ENCODE assay signal across 1 cellular context in genomic region chr16:29663020-29663828, GRCh38.
TF ChIP-seq lines count a peak whose summit lies in the region.

Gene SPN, plus strand, starts transcription at chr16:29663247. Its CDS starts 482 bp downstream, at chr16:29663729.

TF ChIP-seq in GM23338, 12 proteins besides CTCF, POLR2A, EP300 and RAD21 (continued from another document):
- TF ChIP-seq, protein P1, sequence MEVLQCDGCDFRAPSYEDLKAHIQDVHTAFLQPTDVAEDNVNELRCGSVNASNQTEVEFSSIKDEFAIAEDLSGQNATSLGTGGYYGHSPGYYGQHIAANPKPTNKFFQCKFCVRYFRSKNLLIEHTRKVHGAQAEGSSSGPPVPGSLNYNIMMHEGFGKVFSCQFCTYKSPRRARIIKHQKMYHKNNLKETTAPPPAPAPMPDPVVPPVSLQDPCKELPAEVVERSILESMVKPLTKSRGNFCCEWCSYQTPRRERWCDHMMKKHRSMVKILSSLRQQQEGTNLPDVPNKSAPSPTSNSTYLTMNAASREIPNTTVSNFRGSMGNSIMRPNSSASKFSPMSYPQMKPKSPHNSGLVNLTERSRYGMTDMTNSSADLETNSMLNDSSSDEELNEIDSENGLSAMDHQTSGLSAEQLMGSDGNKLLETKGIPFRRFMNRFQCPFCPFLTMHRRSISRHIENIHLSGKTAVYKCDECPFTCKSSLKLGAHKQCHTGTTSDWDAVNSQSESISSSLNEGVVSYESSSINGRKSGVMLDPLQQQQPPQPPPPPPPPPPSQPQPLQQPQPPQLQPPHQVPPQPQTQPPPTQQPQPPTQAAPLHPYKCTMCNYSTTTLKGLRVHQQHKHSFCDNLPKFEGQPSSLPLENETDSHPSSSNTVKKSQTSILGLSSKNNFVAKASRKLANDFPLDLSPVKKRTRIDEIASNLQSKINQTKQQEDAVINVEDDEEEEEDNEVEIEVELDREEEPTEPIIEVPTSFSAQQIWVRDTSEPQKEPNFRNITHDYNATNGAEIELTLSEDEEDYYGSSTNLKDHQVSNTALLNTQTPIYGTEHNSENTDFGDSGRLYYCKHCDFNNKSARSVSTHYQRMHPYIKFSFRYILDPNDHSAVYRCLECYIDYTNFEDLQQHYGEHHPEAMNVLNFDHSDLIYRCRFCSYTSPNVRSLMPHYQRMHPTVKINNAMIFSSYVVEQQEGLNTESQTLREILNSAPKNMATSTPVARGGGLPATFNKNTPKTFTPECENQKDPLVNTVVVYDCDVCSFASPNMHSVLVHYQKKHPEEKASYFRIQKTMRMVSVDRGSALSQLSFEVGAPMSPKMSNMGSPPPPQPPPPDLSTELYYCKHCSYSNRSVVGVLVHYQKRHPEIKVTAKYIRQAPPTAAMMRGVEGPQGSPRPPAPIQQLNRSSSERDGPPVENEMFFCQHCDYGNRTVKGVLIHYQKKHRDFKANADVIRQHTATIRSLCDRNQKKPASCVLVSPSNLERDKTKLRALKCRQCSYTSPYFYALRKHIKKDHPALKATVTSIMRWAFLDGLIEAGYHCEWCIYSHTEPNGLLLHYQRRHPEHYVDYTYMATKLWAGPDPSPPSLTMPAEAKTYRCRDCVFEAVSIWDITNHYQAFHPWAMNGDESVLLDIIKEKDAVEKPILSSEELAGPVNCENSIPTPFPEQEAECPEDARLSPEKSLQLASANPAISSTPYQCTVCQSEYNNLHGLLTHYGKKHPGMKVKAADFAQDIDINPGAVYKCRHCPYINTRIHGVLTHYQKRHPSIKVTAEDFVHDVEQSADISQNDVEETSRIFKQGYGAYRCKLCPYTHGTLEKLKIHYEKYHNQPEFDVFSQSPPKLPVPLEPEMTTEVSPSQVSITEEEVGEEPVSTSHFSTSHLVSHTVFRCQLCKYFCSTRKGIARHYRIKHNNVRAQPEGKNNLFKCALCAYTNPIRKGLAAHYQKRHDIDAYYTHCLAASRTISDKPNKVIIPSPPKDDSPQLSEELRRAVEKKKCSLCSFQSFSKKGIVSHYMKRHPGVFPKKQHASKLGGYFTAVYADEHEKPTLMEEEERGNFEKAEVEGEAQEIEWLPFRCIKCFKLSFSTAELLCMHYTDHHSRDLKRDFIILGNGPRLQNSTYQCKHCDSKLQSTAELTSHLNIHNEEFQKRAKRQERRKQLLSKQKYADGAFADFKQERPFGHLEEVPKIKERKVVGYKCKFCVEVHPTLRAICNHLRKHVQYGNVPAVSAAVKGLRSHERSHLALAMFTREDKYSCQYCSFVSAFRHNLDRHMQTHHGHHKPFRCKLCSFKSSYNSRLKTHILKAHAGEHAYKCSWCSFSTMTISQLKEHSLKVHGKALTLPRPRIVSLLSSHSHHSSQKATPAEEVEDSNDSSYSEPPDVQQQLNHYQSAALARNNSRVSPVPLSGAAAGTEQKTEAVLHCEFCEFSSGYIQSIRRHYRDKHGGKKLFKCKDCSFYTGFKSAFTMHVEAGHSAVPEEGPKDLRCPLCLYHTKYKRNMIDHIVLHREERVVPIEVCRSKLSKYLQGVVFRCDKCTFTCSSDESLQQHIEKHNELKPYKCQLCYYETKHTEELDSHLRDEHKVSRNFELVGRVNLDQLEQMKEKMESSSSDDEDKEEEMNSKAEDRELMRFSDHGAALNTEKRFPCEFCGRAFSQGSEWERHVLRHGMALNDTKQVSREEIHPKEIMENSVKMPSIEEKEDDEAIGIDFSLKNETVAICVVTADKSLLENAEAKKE (CRISPR knock-in tag; IDR thresholded peaks at IDR 0.05) = no peak
- TF ChIP-seq ZNF114 (CRISPR knock-in tag; IDR thresholded peaks at IDR 0.05) = no peak
